13 cellular contexts compared by ENCODE assay signal in the genomic region with DNA sequence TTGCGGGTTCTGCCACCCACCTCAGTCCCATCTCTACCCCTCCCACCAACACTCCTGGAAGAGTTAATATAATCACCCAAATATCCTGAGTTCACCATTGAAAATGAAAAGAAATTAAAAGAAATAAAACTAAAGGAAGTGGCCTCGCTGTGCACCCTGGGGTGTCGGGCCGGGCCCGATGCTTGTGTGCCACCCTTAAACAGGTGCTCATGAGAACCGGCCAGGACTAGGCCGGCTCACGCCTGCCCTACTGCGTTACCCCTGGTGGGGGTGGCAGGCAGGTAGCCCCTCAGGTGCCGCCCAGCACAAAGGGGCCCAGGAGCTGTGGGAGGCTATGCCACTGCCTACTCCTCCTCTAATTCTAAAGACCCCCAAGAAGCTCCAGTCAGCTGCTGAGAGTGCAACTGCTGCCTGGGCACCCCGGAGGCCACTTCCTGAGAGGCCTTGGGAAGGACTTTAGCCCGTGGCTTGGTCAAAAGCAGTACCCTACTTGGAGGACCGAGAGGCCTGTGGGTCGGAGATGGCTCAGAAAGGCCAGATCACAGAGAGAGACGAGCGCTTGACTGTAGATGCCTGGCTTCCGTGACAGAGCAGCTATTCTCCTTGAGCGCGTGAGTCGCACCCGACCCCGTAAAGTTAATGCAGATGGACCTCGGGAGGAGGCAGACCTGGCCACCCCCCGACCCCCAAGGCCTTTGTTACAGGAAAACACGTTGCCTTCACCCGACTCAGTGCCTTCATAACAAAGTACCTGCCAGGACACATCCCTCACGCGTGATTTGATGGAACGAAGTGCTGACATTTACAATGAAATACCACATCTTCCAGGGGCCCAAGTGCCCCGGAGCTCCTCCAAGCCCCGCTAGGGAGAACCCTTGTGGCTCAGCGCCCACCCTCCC.
"Had no signal": no experiment of that assay in that cellular context is flagged by ENCODE, and none has a peak within 500 bp of the region (broad histone marks: within the 10 kb centered on the region; RNA-seq: fewer than 3 reads in every experiment).

No MANE protein-coding gene starts in this region.

- H3K36me3 ChIP-seq: lower lobe of right lung, ovary had no signal

- H3K4me1 Mint-ChIP-seq: activated naive CD8-positive, alpha-beta T cell treated with anti-CD3 and anti-CD28 coated beads for 36 hours; brain; central memory CD8-positive, alpha-beta T cell; stimulated activated memory B cell treated with anti-CD40 and anti-IgM and Interleukin-4, amounts not matched to agents 10 μg/mL and 1 μg/mL and 100 μg/mL, for 72 hours had no signal

- FAIRE-seq: frontal cortex had no signal

- DNase-seq: activated CD4-positive, alpha-beta T cell treated with anti-CD3 and anti-CD28 coated beads, Interleukin-2, amount 50 U/mL, for 48 hours; activated CD4-positive, CD25-positive, alpha-beta regulatory T cell; activated naive CD8-positive, alpha-beta T cell treated with anti-CD3 and anti-CD28 coated beads for 36 hours; activated T-cell treated with anti-CD3 and anti-CD28 coated beads, Interleukin-2, amount 50 U/mL, for 48 hours; amygdala; effector memory CD4-positive, alpha-beta T cell; lower lobe of right lung; midbrain had no signal

- H3K9me3 ChIP-seq: lower lobe of right lung, ovary had no signal

- H3K27ac ChIP-seq: lower lobe of right lung, ovary had no signal

- H3K36me3 Mint-ChIP-seq: activated naive CD8-positive, alpha-beta T cell treated with anti-CD3 and anti-CD28 coated beads for 36 hours; brain; stimulated activated memory B cell treated with anti-CD40 and anti-IgM and Interleukin-4, amounts not matched to agents 10 μg/mL and 1 μg/mL and 100 μg/mL, for 72 hours had no signal

- H3K4me1 ChIP-seq: lower lobe of right lung had no signal

- H3K27me3 Mint-ChIP-seq: activated naive CD8-positive, alpha-beta T cell treated with anti-CD3 and anti-CD28 coated beads for 36 hours had no signal

- H3K27me3 ChIP-seq: ovary had no signal

- H3K4me3 ChIP-seq: lower lobe of right lung, ovary had no signal

- H3K27ac Mint-ChIP-seq: activated naive CD8-positive, alpha-beta T cell treated with anti-CD3 and anti-CD28 coated beads for 36 hours; stimulated activated memory B cell treated with anti-CD40 and anti-IgM and Interleukin-4, amounts not matched to agents 10 μg/mL and 1 μg/mL and 100 μg/mL, for 72 hours had no signal

- H3K4me3 Mint-ChIP-seq: activated naive CD8-positive, alpha-beta T cell treated with anti-CD3 and anti-CD28 coated beads for 36 hours; brain; central memory CD8-positive, alpha-beta T cell; stimulated activated memory B cell treated with anti-CD40 and anti-IgM and Interleukin-4, amounts not matched to agents 10 μg/mL and 1 μg/mL and 100 μg/mL, for 72 hours had no signal
